In genomic region chr1:60114735-60115318, GRCh38 we compare ENCODE assay signal across 2 cellular contexts.
TF ChIP-seq lines count a peak whose summit lies in the region.

No MANE protein-coding gene starts in this region.

TF ChIP-seq in GM23338, 12 proteins besides CTCF, POLR2A, EP300 and RAD21:
- TF ChIP-seq ETS1 (IDR thresholded peaks at IDR 0.05) (no peak), JUNB (IDR thresholded peaks at IDR 0.05; ENCODE audit: unreplicated experiment) (no peak), STAT1 (IDR thresholded peaks at IDR 0.05; ENCODE audit: unreplicated experiment) (no peak), ZNF331 (CRISPR knock-in tag; IDR thresholded peaks at IDR 0.05; ENCODE audit: low read depth) (no peak), EZH2phosphoT487 (IDR thresholded peaks at IDR 0.05; ENCODE audit: unreplicated experiment) (no peak)

TF ChIP-seq in H1, 55 proteins besides CTCF, POLR2A, EP300 and RAD21:
- TF ChIP-seq CHD7 (IDR thresholded peaks at IDR 0.05; ENCODE audit: insufficient replicate concordance, low read length): no peak
- no peak for TF ChIP-seq CHD1 (IDR thresholded peaks at IDR 0.05; ENCODE audit: low read depth, low read length)
- TF ChIP-seq SIN3A (conservative IDR thresholded peaks at IDR 0.05 in 1 of 2, IDR thresholded peaks at IDR 0.05 in 1 of 2; ENCODE audit: low read depth in 1 of 2, low read length in 2 of 2): no peak
- TF ChIP-seq RXRA (IDR thresholded peaks at IDR 0.05; ENCODE audit: insufficient read depth, low read depth, low read length): no peak
- no peak for TF ChIP-seq E2F6 (IDR thresholded peaks at IDR 0.05)
- no peak for TF ChIP-seq PHF8 (conservative IDR thresholded peaks at IDR 0.05; ENCODE audit: low read depth, low read length)
- TF ChIP-seq ASH2L (IDR thresholded peaks at IDR 0.05; ENCODE audit: low read length): no peak
- TF ChIP-seq YY1 (IDR thresholded peaks at IDR 0.05; ENCODE audit: low read depth, low read length): no peak
- TF ChIP-seq JUN (IDR thresholded peaks at IDR 0.05; ENCODE audit: low read depth, low read length): no peak
